Comparison of ENCODE assay signal across 1 cellular context in genomic region chr1:220281159-220281574, GRCh38.
TF ChIP-seq lines count a peak whose summit lies in the region.

No MANE protein-coding gene starts in this region.

TF ChIP-seq in K562, 482 proteins besides CTCF, POLR2A, EP300 and RAD21 (continued from another document and continues in another):
- TF ChIP-seq TRIM25 (IDR thresholded peaks at IDR 0.05; ENCODE audit: borderline replicate concordance) (no peak), E2F1 (CRISPR knock-in tag; IDR thresholded peaks at IDR 0.05) (no peak), ZNF253 (CRISPR knock-in tag; conservative IDR thresholded peaks at IDR 0.05) (no peak), SMARCB1 (IDR thresholded peaks at IDR 0.05; ENCODE audit: insufficient read length, low read depth) (no peak), ESRRB (CRISPR knock-in tag; IDR thresholded peaks at IDR 0.05; ENCODE audit: borderline replicate concordance) (no peak), REST (CRISPR knock-in tag; IDR thresholded peaks at IDR 0.05; ENCODE audit: low read depth) (no peak), DPF2 (IDR thresholded peaks at IDR 0.05) (peak; percentile 32; the same call in 1 of the 2 replicates), ZNF76 (CRISPR knock-in tag; IDR thresholded peaks at IDR 0.05; ENCODE audit: borderline replicate concordance) (no peak), WHSC1 (IDR thresholded peaks at IDR 0.05; ENCODE audit: low read length) (no peak), JUN (IDR thresholded peaks at IDR 0.05; ENCODE audit: borderline replicate concordance, low read depth, low read length) (no peak), JUN (CRISPR knock-in tag; IDR thresholded peaks at IDR 0.05; ENCODE audit: borderline replicate concordance) (no peak), GTF2F1 (IDR thresholded peaks at IDR 0.05; ENCODE audit: low read depth, low read length) (no peak), SNRNP70 (optimal IDR thresholded peaks at IDR 0.05; ENCODE audit: low read depth, low read length) (no peak), CLOCK (CRISPR knock-in tag; IDR thresholded peaks at IDR 0.05; ENCODE audit: borderline replicate concordance) (no peak), NRF1 (conservative IDR thresholded peaks at IDR 0.05 in 1 of 2, IDR thresholded peaks at IDR 0.05 in 1 of 2) (no peak), CCNT2 (IDR thresholded peaks at IDR 0.05; ENCODE audit: borderline replicate concordance, extremely low read depth, insufficient read length, low read depth, low read length) (no peak), PRPF4 (IDR thresholded peaks at IDR 0.05; ENCODE audit: insufficient read depth, low read depth, low read length, poor library complexity, severe bottlenecking) (no peak), SOX6 (IDR thresholded peaks at IDR 0.05) (peak; percentile 70), EGR1 (conservative IDR thresholded peaks at IDR 0.05) (no peak), PCBP2 (IDR thresholded peaks at IDR 0.05; ENCODE audit: low read depth, low read length, poor library complexity, severe bottlenecking) (no peak), ATF1 (CRISPR knock-in tag; IDR thresholded peaks at IDR 0.05) (no peak), ATF1 (tag; IDR thresholded peaks at IDR 0.05) (no peak), STAT5B (CRISPR knock-in tag; IDR thresholded peaks at IDR 0.05) (no peak), KDM1A (IDR thresholded peaks at IDR 0.05) (0 out of 4 replicates have a peak, but pooled peaks of 1 of the 2 experiments have one; percentile 32), TRIM28 (IDR thresholded peaks at IDR 0.05) (no peak), ZMIZ1 (IDR thresholded peaks at IDR 0.05; ENCODE audit: low read depth in 2 of 2, low read length in 2 of 2) (no peak), ARHGAP35 (IDR thresholded peaks at IDR 0.05; ENCODE audit: partially characterized antibody) (no peak), CBFA2T3 (IDR thresholded peaks at IDR 0.05) (peak; percentile 61), TEAD4 (IDR thresholded peaks at IDR 0.05; ENCODE audit: low read length) (0 out of 2 replicates have a peak, but pooled peaks have one; percentile 24), TEAD4 (CRISPR knock-in tag; IDR thresholded peaks at IDR 0.05; ENCODE audit: borderline replicate concordance) (no peak), MEIS2 (IDR thresholded peaks at IDR 0.05; ENCODE audit: partially characterized antibody) (peak; percentile 59), CEBPG (CRISPR knock-in tag; IDR thresholded peaks at IDR 0.05) (no peak), CEBPG (tag; conservative IDR thresholded peaks at IDR 0.05 in 1 of 2, IDR thresholded peaks at IDR 0.05 in 1 of 2) (peak in 1 of 2 experiments; percentile 28; a peak in 1 of 4 replicates), ZNF347 (CRISPR knock-in tag; IDR thresholded peaks at IDR 0.05; ENCODE audit: low read depth) (no peak), ZNF24 (IDR thresholded peaks at IDR 0.05) (peak; percentile 99)
- TF ChIP-seq, protein P1, sequence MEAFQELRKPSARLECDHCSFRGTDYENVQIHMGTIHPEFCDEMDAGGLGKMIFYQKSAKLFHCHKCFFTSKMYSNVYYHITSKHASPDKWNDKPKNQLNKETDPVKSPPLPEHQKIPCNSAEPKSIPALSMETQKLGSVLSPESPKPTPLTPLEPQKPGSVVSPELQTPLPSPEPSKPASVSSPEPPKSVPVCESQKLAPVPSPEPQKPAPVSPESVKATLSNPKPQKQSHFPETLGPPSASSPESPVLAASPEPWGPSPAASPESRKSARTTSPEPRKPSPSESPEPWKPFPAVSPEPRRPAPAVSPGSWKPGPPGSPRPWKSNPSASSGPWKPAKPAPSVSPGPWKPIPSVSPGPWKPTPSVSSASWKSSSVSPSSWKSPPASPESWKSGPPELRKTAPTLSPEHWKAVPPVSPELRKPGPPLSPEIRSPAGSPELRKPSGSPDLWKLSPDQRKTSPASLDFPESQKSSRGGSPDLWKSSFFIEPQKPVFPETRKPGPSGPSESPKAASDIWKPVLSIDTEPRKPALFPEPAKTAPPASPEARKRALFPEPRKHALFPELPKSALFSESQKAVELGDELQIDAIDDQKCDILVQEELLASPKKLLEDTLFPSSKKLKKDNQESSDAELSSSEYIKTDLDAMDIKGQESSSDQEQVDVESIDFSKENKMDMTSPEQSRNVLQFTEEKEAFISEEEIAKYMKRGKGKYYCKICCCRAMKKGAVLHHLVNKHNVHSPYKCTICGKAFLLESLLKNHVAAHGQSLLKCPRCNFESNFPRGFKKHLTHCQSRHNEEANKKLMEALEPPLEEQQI (IDR thresholded peaks at IDR 0.05), result 0 out of 2 replicates have a peak, but pooled peaks have one; percentile 38
- TF ChIP-seq, protein P2, sequence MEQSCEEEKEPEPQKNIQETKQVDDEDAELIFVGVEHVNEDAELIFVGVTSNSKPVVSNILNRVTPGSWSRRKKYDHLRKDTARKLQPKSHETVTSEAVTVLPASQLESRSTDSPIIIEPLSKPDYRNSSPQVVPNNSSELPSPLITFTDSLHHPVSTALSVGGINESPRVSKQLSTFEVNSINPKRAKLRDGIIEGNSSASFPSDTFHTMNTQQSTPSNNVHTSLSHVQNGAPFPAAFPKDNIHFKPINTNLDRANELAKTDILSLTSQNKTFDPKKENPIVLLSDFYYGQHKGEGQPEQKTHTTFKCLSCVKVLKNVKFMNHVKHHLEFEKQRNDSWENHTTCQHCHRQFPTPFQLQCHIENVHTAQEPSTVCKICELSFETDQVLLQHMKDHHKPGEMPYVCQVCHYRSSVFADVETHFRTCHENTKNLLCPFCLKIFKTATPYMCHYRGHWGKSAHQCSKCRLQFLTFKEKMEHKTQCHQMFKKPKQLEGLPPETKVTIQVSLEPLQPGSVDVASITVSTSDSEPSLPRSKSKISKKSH (CRISPR knock-in tag; IDR thresholded peaks at IDR 0.05), result no peak
- TF ChIP-seq, protein P3, sequence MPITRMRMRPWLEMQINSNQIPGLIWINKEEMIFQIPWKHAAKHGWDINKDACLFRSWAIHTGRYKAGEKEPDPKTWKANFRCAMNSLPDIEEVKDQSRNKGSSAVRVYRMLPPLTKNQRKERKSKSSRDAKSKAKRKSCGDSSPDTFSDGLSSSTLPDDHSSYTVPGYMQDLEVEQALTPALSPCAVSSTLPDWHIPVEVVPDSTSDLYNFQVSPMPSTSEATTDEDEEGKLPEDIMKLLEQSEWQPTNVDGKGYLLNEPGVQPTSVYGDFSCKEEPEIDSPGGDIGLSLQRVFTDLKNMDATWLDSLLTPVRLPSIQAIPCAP (CRISPR knock-in tag; IDR thresholded peaks at IDR 0.05; ENCODE audit: borderline replicate concordance), result no peak
- TF ChIP-seq, protein P4, sequence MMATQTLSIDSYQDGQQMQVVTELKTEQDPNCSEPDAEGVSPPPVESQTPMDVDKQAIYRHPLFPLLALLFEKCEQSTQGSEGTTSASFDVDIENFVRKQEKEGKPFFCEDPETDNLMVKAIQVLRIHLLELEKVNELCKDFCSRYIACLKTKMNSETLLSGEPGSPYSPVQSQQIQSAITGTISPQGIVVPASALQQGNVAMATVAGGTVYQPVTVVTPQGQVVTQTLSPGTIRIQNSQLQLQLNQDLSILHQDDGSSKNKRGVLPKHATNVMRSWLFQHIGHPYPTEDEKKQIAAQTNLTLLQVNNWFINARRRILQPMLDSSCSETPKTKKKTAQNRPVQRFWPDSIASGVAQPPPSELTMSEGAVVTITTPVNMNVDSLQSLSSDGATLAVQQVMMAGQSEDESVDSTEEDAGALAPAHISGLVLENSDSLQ (IDR thresholded peaks at IDR 0.05), result peak; percentile 25; the same call in 1 of the 2 replicates
- TF ChIP-seq, protein P5, sequence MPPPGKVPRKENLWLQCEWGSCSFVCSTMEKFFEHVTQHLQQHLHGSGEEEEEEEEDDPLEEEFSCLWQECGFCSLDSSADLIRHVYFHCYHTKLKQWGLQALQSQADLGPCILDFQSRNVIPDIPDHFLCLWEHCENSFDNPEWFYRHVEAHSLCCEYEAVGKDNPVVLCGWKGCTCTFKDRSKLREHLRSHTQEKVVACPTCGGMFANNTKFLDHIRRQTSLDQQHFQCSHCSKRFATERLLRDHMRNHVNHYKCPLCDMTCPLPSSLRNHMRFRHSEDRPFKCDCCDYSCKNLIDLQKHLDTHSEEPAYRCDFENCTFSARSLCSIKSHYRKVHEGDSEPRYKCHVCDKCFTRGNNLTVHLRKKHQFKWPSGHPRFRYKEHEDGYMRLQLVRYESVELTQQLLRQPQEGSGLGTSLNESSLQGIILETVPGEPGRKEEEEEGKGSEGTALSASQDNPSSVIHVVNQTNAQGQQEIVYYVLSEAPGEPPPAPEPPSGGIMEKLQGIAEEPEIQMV (tag; conservative IDR thresholded peaks at IDR 0.05; ENCODE audit: low read depth), result no peak
